In genomic region chr7:75727881-75728592, GRCh38 we compare ENCODE assay signal across 1 cellular context.
TF ChIP-seq lines count a peak whose summit lies in the region.

No MANE protein-coding gene starts in this region.

TF ChIP-seq in K562, 482 proteins besides CTCF, POLR2A, EP300 and RAD21 (continued from another document):
- TF ChIP-seq, protein P1, sequence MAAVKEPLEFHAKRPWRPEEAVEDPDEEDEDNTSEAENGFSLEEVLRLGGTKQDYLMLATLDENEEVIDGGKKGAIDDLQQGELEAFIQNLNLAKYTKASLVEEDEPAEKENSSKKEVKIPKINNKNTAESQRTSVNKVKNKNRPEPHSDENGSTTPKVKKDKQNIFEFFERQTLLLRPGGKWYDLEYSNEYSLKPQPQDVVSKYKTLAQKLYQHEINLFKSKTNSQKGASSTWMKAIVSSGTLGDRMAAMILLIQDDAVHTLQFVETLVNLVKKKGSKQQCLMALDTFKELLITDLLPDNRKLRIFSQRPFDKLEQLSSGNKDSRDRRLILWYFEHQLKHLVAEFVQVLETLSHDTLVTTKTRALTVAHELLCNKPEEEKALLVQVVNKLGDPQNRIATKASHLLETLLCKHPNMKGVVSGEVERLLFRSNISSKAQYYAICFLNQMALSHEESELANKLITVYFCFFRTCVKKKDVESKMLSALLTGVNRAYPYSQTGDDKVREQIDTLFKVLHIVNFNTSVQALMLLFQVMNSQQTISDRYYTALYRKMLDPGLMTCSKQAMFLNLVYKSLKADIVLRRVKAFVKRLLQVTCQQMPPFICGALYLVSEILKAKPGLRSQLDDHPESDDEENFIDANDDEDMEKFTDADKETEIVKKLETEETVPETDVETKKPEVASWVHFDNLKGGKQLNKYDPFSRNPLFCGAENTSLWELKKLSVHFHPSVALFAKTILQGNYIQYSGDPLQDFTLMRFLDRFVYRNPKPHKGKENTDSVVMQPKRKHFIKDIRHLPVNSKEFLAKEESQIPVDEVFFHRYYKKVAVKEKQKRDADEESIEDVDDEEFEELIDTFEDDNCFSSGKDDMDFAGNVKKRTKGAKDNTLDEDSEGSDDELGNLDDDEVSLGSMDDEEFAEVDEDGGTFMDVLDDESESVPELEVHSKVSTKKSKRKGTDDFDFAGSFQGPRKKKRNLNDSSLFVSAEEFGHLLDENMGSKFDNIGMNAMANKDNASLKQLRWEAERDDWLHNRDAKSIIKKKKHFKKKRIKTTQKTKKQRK (IDR thresholded peaks at IDR 0.05; ENCODE audit: borderline replicate concordance, low read depth, low read length), result no peak
- TF ChIP-seq BCOR (IDR thresholded peaks at IDR 0.05) (no peak), FOXA3 (CRISPR knock-in tag; conservative IDR thresholded peaks at IDR 0.05 in 1 of 2, IDR thresholded peaks at IDR 0.05 in 1 of 2) (peak; percentile 17 to 77; a peak in 2 of 4 replicates)
